In the genomic region with DNA sequence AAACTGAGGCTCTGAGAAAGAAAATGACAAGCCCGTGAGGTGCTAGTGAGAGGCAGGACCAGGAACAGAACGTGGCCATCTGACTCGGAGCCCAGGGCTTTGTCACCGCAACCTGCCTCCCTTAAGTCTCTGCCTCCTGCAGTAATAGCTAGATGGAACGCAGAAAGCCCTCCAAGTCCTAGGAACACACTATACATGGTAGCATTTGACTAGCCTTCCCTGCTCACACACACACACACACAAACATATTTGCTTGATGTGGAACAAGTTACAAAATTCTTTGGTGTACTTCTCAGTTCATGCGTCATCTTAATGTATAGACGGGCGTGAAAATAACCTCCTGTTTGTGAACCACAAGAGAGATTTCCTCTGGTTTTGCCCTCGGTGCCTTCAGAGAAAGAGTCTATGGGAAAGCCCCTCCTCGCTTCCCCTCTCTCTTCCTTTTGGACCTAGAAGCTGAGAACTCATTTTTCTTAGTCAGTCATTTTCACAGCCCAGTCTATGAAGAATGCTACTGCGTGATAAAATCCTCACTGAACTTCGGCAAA, we compare ENCODE assay signal across 11 cellular contexts. TPM values are rescaled to one million over a fixed set of nuclear protein-coding genes. Genes with fewer than 3 reads are reported as not detected.
DNase-seq lines count a peak whose midpoint lies in the region; ATAC-seq lines count a peak whose summit lies in the region.
"Had no signal": no experiment of that assay in that cellular context is flagged by ENCODE, and none has a peak within 500 bp of the region (broad histone marks: within the 10 kb centered on the region; RNA-seq: fewer than 3 reads in every experiment).

No MANE protein-coding gene starts in this region.

- no peak overlapping the region for H3K4me3 Mint-ChIP-seq in memory B cell
- H3K4me3 Mint-ChIP-seq: activated naive CD4-positive, alpha-beta T cell treated with anti-CD3 and anti-CD28 coated beads, Interleukin-2, amount 50 U/mL, for 24 hours had no signal

- no peaks in the 10 kb centered on the region for H3K9me3 Mint-ChIP-seq in memory B cell
- H3K9me3 Mint-ChIP-seq: activated naive CD4-positive, alpha-beta T cell treated with anti-CD3 and anti-CD28 coated beads, Interleukin-2, amount 50 U/mL, for 24 hours had no signal

- no peaks in the 10 kb centered on the region for H3K36me3 Mint-ChIP-seq in memory B cell
- H3K36me3 Mint-ChIP-seq: activated naive CD4-positive, alpha-beta T cell treated with anti-CD3 and anti-CD28 coated beads, Interleukin-2, amount 50 U/mL, for 24 hours had no signal

- peak; percentile 8 for DNase-seq in GDM1 (lab: John Stamatoyannopoulos, UW)
- peak; percentile 5 for DNase-seq in RPMI7951 (ENCODE audit: low read depth)
- DNase-seq in memory B cell (ENCODE audit: low spot score in 2 of 2), result no peak
- DNase-seq in Right ventricle myocardium inferior (ENCODE audit: missing footprints), result no peak
- DNase-seq in activated effector memory CD4-positive, alpha-beta T cell treated with Interleukin-2 at 50 U/mL for 16 hours, result no peak
- no peak for DNase-seq in NCI-H774 (lab: John Stamatoyannopoulos, UW)
- DNase-seq: MG63, NCI-H226 had no signal

- no peaks in the 10 kb centered on the region for H3K27me3 Mint-ChIP-seq in memory B cell

- intact Hi-C loops in Right ventricle myocardium inferior (cut with DNase I), result no loop called here

- ATAC-seq in GM18868 (IDR thresholded peaks at IDR 0.05; ENCODE audit: unreplicated experiment) (peak; percentile 62), memory B cell (ENCODE audit: low read depth) (peak; percentile 52), Right ventricle myocardium inferior (no peak)

- peaks cover 4% of the 10 kb centered on the region for H3K4me1 Mint-ChIP-seq in memory B cell

- H3K27ac Mint-ChIP-seq in memory B cell, result no peak overlapping the region
- H3K27ac Mint-ChIP-seq: activated naive CD4-positive, alpha-beta T cell treated with anti-CD3 and anti-CD28 coated beads, Interleukin-2, amount 50 U/mL, for 24 hours had no signal

RNA-seq across cellular contexts. Expression of gene C6orf52, which starts 38.8 kb away (rescaled TPM):
- 1.7 TPM in 1 of 2 replicates, not detected in the other for total RNA-seq in RPMI7951 (2014; rRNA removed; shearing (Covaris generic))
- total RNA-seq in Right ventricle myocardium inferior, result 0.49 TPM
- total RNA-seq: posterior vena cava had no signal

RNA-seq across cellular contexts. Expression of gene PAK1IP1, which starts 39.2 kb away (rescaled TPM):
- 34.0 and 37.1 TPM in 2 replicates for total RNA-seq in RPMI7951 (2014; rRNA removed; shearing (Covaris generic))
- total RNA-seq in Right ventricle myocardium inferior, result 11.5 TPM

Comparison
In these comparisons a context has a peak if more than half of its experiments do, and no peak if none do; other contexts are left out.
1. DNase-seq: peak in GDM1 (single experiment) and RPMI7951 (single experiment); none in memory B cell (0 of 2), Right ventricle myocardium inferior (single experiment), activated effector memory CD4-positive, alpha-beta T cell treated with Interleukin-2 at 50 U/mL for 16 hours (single experiment) and NCI-H774 (single experiment).